Comparison of ENCODE assay signal across 8 cellular contexts in the genomic region with DNA sequence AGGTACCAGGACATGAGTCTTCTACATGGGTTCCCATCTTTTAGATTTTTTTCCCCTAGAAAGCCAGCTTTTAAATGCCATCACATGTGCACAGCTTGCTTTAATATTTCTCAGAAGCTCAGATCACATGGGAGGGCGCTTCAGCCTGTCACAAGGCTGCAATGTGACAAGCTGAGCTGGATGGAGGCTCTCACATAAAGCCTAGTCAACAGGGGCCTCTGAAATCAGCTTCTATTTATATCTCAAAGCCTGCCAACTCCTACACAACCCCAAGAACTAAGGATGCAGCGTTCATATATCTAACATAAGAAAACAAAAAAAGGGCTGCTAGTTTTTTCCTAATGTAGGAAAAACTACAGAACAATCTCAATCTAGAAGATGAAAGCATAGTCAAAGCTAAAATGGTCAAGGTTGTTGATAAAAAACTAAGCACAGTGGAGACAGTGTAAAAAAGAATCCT. TPM values are rescaled to one million over a fixed set of nuclear protein-coding genes. Genes with fewer than 3 reads are reported as not detected.
A peak's percentile ranks its signal among the peaks of the same experiment; 100 is the strongest.
DNase-seq lines count a peak whose midpoint lies in the region; ATAC-seq, FAIRE-seq and TF ChIP-seq lines count a peak whose summit lies in the region.

No MANE protein-coding gene starts in this region.

- peaks cover 51% of the 10 kb centered on the region for H3K36me3 Mint-ChIP-seq in nephron (ENCODE audit: low read depth)

- TF ChIP-seq CTCF in AG04450 (IDR thresholded peaks at IDR 0.05; ENCODE audit: low read depth, low read length) = no peak
- no peak for TF ChIP-seq CTCF in fibroblast of villous mesenchyme (IDR thresholded peaks at IDR 0.05; ENCODE audit: insufficient read depth, low read depth, low read length)
- no peak for TF ChIP-seq CTCF in nephron (IDR thresholded peaks at IDR 0.05; ENCODE audit: unreplicated experiment in 3 of 3)

- no peak for DNase-seq in AG04450 (ENCODE audit: low read depth, low spot score)
- DNase-seq in GM18507 (ENCODE audit: extremely low spot score, insufficient read length, low read depth) = no peak
- DNase-seq in NOMO-1 (lab: John Stamatoyannopoulos, UW; ENCODE audit: unreplicated experiment in 2 of 2) = peak; percentile 29 to 47
- DNase-seq in activated effector memory CD4-positive, alpha-beta T cell treated with anti-CD3 and anti-CD28 coated beads, Interleukin-2, amount 50 U/mL, for 16 hours = peak; percentile 76
- peak; percentile 87 for DNase-seq in fibroblast of villous mesenchyme (ENCODE audit: low read depth)
- DNase-seq in substantia nigra (lab: John Stamatoyannopoulos, UW) = peak; percentile 2 to 94 (median 74)

- H3K27ac ChIP-seq in AG04450 (ENCODE audit: low read depth, low read length) (peak overlapping the region; percentile 59), substantia nigra (ENCODE audit: low read depth, low read length, poor library complexity, severe bottlenecking) (peak overlapping the region; percentile 99)

- H3K27ac Mint-ChIP-seq in nephron = peak overlapping the region; percentile 89 to 100 (median 98)

- H3K4me3 Mint-ChIP-seq in nephron = peak overlapping the region; percentile 92 to 97 (median 93)

- POLR2A ChIA-PET in AG04450 (lab: Yijun Ruan, JAX) = interaction anchor here (0.6 to 1.6 kb wide), 8 partner anchors 48 to 223 kb away, joined by 3 to 4 read pairs (median 4); no protein-coding TSS in a partner anchor

- H3K4me3 ChIP-seq in AG04450 (ENCODE audit: low read depth, low read length) (peak overlapping the region; percentile 67), fibroblast of villous mesenchyme (ENCODE audit: low read depth, low read length) (peak overlapping the region; percentile 88)

- no peaks in the 10 kb centered on the region for H3K27me3 Mint-ChIP-seq in nephron (ENCODE audit: low read depth)

- CTCF ChIA-PET in AG04450 (lab: Charles Lee) = interaction anchor here (0.8 to 3.9 kb wide), 9 partner anchors 36 to 459 kb away, joined by 3 to 23 read pairs (median 5); no protein-coding TSS in a partner anchor

- peaks cover 53% of the 10 kb centered on the region for H3K4me1 Mint-ChIP-seq in nephron

- no peaks in the 10 kb centered on the region for H3K9me3 Mint-ChIP-seq in nephron

- H3K9me3 ChIP-seq in AG04450 (ENCODE audit: control insufficient read depth, insufficient read depth, low read length) = no peaks in the 10 kb centered on the region

- peak; percentile 33 for ATAC-seq in HG03066 (IDR thresholded peaks at IDR 0.05; ENCODE audit: low read depth, unreplicated experiment)

- FAIRE-seq in GM18507 (lab: Jason Lieb, UNC) = peak; percentile 88

- no peaks in the 10 kb centered on the region for H3K27me3 ChIP-seq in AG04450 (ENCODE audit: control insufficient read depth, insufficient read depth, low read length)

RNA-seq across cellular contexts. Expression of gene ZFAND5, which starts 2.3 kb away (rescaled TPM):
- polyA plus RNA-seq in AG04450 (2011; rRNA removed) = 195 and 224 TPM in 2 replicates
- polyA minus RNA-seq in AG04450 (2011; rRNA and poly(A)+ RNA removed) = 90.0 and 115 TPM in 2 replicates
- total RNA-seq in fibroblast of villous mesenchyme = 206 and 366 TPM in 2 replicates

Comparison
In these comparisons a context has a peak if more than half of its experiments do, and no peak if none do; other contexts are left out.
1. DNase-seq: peak in NOMO-1 (2 of 2), activated effector memory CD4-positive, alpha-beta T cell treated with anti-CD3 and anti-CD28 coated beads, Interleukin-2, amount 50 U/mL, for 16 hours (single experiment), fibroblast of villous mesenchyme (single experiment) and substantia nigra (49 of 49); none in AG04450 (single experiment) and GM18507 (single experiment).